In the genomic region with DNA sequence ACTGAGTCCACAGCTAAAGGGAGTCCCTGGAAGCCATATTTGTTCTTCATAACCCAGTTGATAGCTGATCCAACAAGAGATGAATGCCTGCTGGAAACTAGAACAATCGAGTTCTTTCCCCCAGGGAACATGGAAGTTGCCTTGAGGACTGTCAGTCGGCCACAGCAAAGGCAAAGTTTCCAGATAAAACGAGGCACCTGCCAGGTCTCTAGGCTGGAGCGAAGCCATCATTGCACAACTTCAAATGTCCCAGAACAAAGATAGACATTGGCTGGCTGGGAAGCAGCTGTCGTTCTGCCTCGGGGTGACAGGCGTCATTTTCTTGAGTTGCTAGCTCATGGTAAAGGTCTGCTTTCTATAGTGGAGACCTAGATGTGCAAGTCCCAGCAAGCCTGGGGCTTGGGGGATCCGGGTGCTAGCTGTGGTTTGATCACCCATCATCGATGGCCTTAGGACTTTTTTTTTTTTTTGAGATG, we compare ENCODE assay signal across 23 cellular contexts.
DNase-seq lines count a peak whose midpoint lies in the region; ATAC-seq and TF ChIP-seq lines count a peak whose summit lies in the region.
"Had no signal": no experiment of that assay in that cellular context is flagged by ENCODE, and none has a peak within 500 bp of the region (broad histone marks: within the 10 kb centered on the region; RNA-seq: fewer than 3 reads in every experiment).

No MANE protein-coding gene starts in this region.

- peak overlapping the region; percentile 19 for H3K27ac Mint-ChIP-seq in Caco-2 (ENCODE audit: unreplicated experiment)
- H3K27ac Mint-ChIP-seq: activated naive CD8-positive, alpha-beta T cell; activated T-helper 17 cell treated with anti-CD3 and anti-CD28 coated beads, Interleukin-2, amount 50 U/mL, for 72 hours; nephron progenitor cell; stimulated activated effector memory CD8-positive, alpha-beta T cell treated with anti-CD3 and anti-CD28 coated beads, Interleukin-12 subunit alpha, Interleukin-12 subunit beta, amount 100 ng/mL, for 72 hours; T-helper 2 cell treated with Interferon-gamma antibody and Interleukin-4, amounts not matched to agents 5 μg/mL and 100 μg/mL, for 36 hours had no signal

- H3K27me3 Mint-ChIP-seq in Caco-2 (ENCODE audit: insufficient read depth, unreplicated experiment): no peaks in the 10 kb centered on the region
- H3K27me3 Mint-ChIP-seq: activated naive CD8-positive, alpha-beta T cell; activated T-helper 17 cell treated with anti-CD3 and anti-CD28 coated beads, Interleukin-2, amount 50 U/mL, for 72 hours had no signal

- no peak overlapping the region for H2BK5ac ChIP-seq in neuronal stem cell (ENCODE audit: low read length)

- no peak overlapping the region for H4K8ac ChIP-seq in neuronal stem cell (ENCODE audit: low read depth, low read length)

- peak overlapping the region; percentile 65 for H2BK15ac ChIP-seq in neuronal stem cell (ENCODE audit: low read length)

- no peak overlapping the region for H3K23ac ChIP-seq in neuronal stem cell (ENCODE audit: low read depth, low read length, poor library complexity)

- BruUV-seq in Caco-2 (replicated peaks; lab: Mats Ljungman, UMichigan) (no TSS peak), Panc1 (replicated peaks; lab: Mats Ljungman, UMichigan) (no TSS peak)

- no peak overlapping the region for H3K4me3 Mint-ChIP-seq in Caco-2 (ENCODE audit: unreplicated experiment)
- H3K4me3 Mint-ChIP-seq: activated naive CD8-positive, alpha-beta T cell; activated T-helper 17 cell treated with anti-CD3 and anti-CD28 coated beads, Interleukin-2, amount 50 U/mL, for 72 hours; nephron progenitor cell; stimulated activated effector memory CD8-positive, alpha-beta T cell treated with anti-CD3 and anti-CD28 coated beads, Interleukin-12 subunit alpha, Interleukin-12 subunit beta, amount 100 ng/mL, for 72 hours; T-helper 2 cell treated with Interferon-gamma antibody and Interleukin-4, amounts not matched to agents 5 μg/mL and 100 μg/mL, for 36 hours had no signal

- no peak overlapping the region for H3K18ac ChIP-seq in neuronal stem cell (ENCODE audit: low read length)

- no peak overlapping the region for H3K9ac ChIP-seq in neuronal stem cell (ENCODE audit: low read depth, low read length, poor library complexity)
- H3K9ac ChIP-seq: GM23248 had no signal

- no peaks in the 10 kb centered on the region for H3K79me1 ChIP-seq in neuronal stem cell (ENCODE audit: low read depth, low read length)

- ATAC-seq in Panc1: no peak
- ATAC-seq: activated T-helper 17 cell treated with anti-CD3 and anti-CD28 coated beads, Interleukin-2, amount 50 U/mL, for 72 hours; stimulated activated effector memory CD8-positive, alpha-beta T cell treated with anti-CD3 and anti-CD28 coated beads, Interleukin-12 subunit alpha, Interleukin-12 subunit beta, amount 100 ng/mL, for 72 hours had no signal

- peak in 1 of 2 experiments; percentile 68 for DNase-seq in Caco-2
- no peak for DNase-seq in Panc1 (ENCODE audit: low read depth, low spot score)
- DNase-seq in epithelial cell of esophagus (ENCODE audit: low read depth): peak; percentile 45
- no peak for DNase-seq in neuronal stem cell (ENCODE audit: low spot score)
- no peak for DNase-seq in foreskin melanocyte
- DNase-seq in stimulated activated CD4-positive, alpha-beta T cell treated with anti-CD3 and anti-CD28 coated beads, Interleukin-4, amount 100 ng/mL, for 1 hour: no peak
- DNase-seq in MG63: no peak
- DNase-seq in activated T-cell treated with anti-CD3 and anti-CD28 coated beads, Interleukin-2, amount 50 U/mL, for 48 hours: no peak
- DNase-seq: activated CD4-positive, alpha-beta T cell treated with anti-CD3 and anti-CD28 coated beads, Interleukin-2, amount 50 U/mL, for 48 hours; activated CD8-positive, alpha-beta memory T cell treated with anti-CD3 and anti-CD28 coated beads, Interleukin-2, amount 50 U/mL, for 4 hours; aorta; central memory CD4-positive, alpha-beta T cell; GDM1; GM23248; head of caudate nucleus; KG1; NCI-H526 treated with DMSO at 0.1 percent for 48 hours; nephron progenitor cell had no signal

- H3K4me1 Mint-ChIP-seq in Caco-2 (ENCODE audit: low read depth, unreplicated experiment): peaks cover 47% of the 10 kb centered on the region
- H3K4me1 Mint-ChIP-seq: activated T-helper 17 cell treated with anti-CD3 and anti-CD28 coated beads, Interleukin-2, amount 50 U/mL, for 72 hours; nephron progenitor cell; stimulated activated effector memory CD8-positive, alpha-beta T cell treated with anti-CD3 and anti-CD28 coated beads, Interleukin-12 subunit alpha, Interleukin-12 subunit beta, amount 100 ng/mL, for 72 hours had no signal

- intact Hi-C loops in Caco-2 (cut with micrococcal nuclease; ENCODE audit: unreplicated experiment): no loop called here
- intact Hi-C loops in Panc1 (cut with micrococcal nuclease; ENCODE audit: unreplicated experiment): no loop called here

- no peak overlapping the region for H3K14ac ChIP-seq in neuronal stem cell (ENCODE audit: low read length)

- CTCF ChIA-PET in Caco-2 (lab: Charles Lee): interaction anchor here (0.6 to 1.0 kb wide), 2 partner anchors 8 to 60 kb away, joined by 3 to 4 read pairs; no protein-coding TSS in a partner anchor
- CTCF ChIA-PET in Panc1 (lab: Charles Lee): no interaction called here

- H3K4me2 ChIP-seq in neuronal stem cell (ENCODE audit: insufficient read depth, low read length, poor library complexity, severe bottlenecking): no peak overlapping the region
- H3K4me2 ChIP-seq: smooth muscle cell had no signal

- in situ Hi-C loops in Panc1 (cut with HindIII; ENCODE audit: low pct_unique_long_range_greater_than_20kb, low sequenced_read_pairs): no loop called here

- H3K36me3 ChIP-seq in Caco-2 (ENCODE audit: control insufficient read depth, insufficient read depth, low read length): no peaks in the 10 kb centered on the region
- H3K36me3 ChIP-seq in Panc1 (ENCODE audit: control insufficient read depth, insufficient read depth, low read length): no peaks in the 10 kb centered on the region
- no peaks in the 10 kb centered on the region for H3K36me3 ChIP-seq in neuronal stem cell (replicated peaks in 1 of 2; ENCODE audit: control insufficient read depth in 2 of 2, insufficient read depth in 2 of 2, low read length in 2 of 2)
- H3K36me3 ChIP-seq in MG63: no peaks in the 10 kb centered on the region

- H3K4me1 ChIP-seq in Caco-2 (peaks cover 35% of the 10 kb centered on the region), Panc1 (ENCODE audit: control insufficient read depth, insufficient read depth, low read length) (peaks cover 27% of the 10 kb centered on the region), neuronal stem cell (ENCODE audit: control insufficient read depth in 2 of 2, insufficient read depth in 1 of 2, low read depth in 1 of 2, low read length in 2 of 2) (peaks cover 0 to 5% of the 10 kb centered on the region in 2 donors)

- H3K27ac ChIP-seq in Panc1 (ENCODE audit: low read length): peak overlapping the region; percentile 100
- no peak overlapping the region for H3K27ac ChIP-seq in neuronal stem cell (replicated peaks; ENCODE audit: low read length)
- H3K27ac ChIP-seq: GM23248 had no signal

- no peak overlapping the region for H2BK12ac ChIP-seq in neuronal stem cell (ENCODE audit: low read length)

- H3K9me3 ChIP-seq in Caco-2 (no peaks in the 10 kb centered on the region), Panc1 (ENCODE audit: control insufficient read depth, insufficient read depth, low read depth, low read length) (no peaks in the 10 kb centered on the region), neuronal stem cell (replicated peaks in 1 of 2; ENCODE audit: control insufficient read depth in 2 of 2, insufficient read depth in 1 of 2, low read depth in 1 of 2, low read length in 2 of 2) (no peaks in the 10 kb centered on the region), MG63 (no peaks in the 10 kb centered on the region)

- no peak overlapping the region for H3K4ac ChIP-seq in neuronal stem cell (ENCODE audit: low read length)

- no CpG with 5 or more reads among the region's 9 CpGs for WGBS in neuronal stem cell (ENCODE audit: extremely low coverage in 2 of 2, insufficient read length in 2 of 2, insufficient replicate concordance in 1 of 2), 2 donors

- H2AK5ac ChIP-seq in neuronal stem cell (ENCODE audit: low read depth, low read length): no peak overlapping the region

- POLR2A ChIA-PET in Caco-2 (lab: Charles Lee): interaction anchor here (0.7 kb wide), 1 partner anchor 907 kb away, joined by 4 read pairs; no protein-coding TSS in a partner anchor
- POLR2A ChIA-PET in Panc1 (lab: Charles Lee): no interaction called here

- H3K9me3 Mint-ChIP-seq in Caco-2 (ENCODE audit: unreplicated experiment): no peaks in the 10 kb centered on the region
- H3K9me3 Mint-ChIP-seq: activated T-helper 17 cell treated with anti-CD3 and anti-CD28 coated beads, Interleukin-2, amount 50 U/mL, for 72 hours; nephron progenitor cell; stimulated activated effector memory CD8-positive, alpha-beta T cell treated with anti-CD3 and anti-CD28 coated beads, Interleukin-12 subunit alpha, Interleukin-12 subunit beta, amount 100 ng/mL, for 72 hours; T-helper 2 cell treated with Interferon-gamma antibody and Interleukin-4, amounts not matched to agents 5 μg/mL and 100 μg/mL, for 36 hours had no signal

- H3K27me3 ChIP-seq in Caco-2 (replicated peaks; ENCODE audit: control insufficient read depth, insufficient read depth, low read length): no peaks in the 10 kb centered on the region
- no peaks in the 10 kb centered on the region for H3K27me3 ChIP-seq in Panc1 (ENCODE audit: control insufficient read depth, insufficient read depth, low read length)
- H3K27me3 ChIP-seq in neuronal stem cell (ENCODE audit: control insufficient read depth in 3 of 3, insufficient read depth in 3 of 3, low read depth in 1 of 3, low read length in 3 of 3): no peaks in the 10 kb centered on the region
- no peaks in the 10 kb centered on the region for H3K27me3 ChIP-seq in MG63

- H3K36me3 Mint-ChIP-seq in Caco-2 (ENCODE audit: insufficient read depth, unreplicated experiment): no peaks in the 10 kb centered on the region
- H3K36me3 Mint-ChIP-seq: activated naive CD8-positive, alpha-beta T cell; stimulated activated effector memory CD8-positive, alpha-beta T cell treated with anti-CD3 and anti-CD28 coated beads, Interleukin-12 subunit alpha, Interleukin-12 subunit beta, amount 100 ng/mL, for 72 hours had no signal

- H4K91ac ChIP-seq in neuronal stem cell (ENCODE audit: low read depth, low read length, poor library complexity): no peak overlapping the region

- H2BK120ac ChIP-seq in neuronal stem cell (ENCODE audit: low read depth, low read length): no peak overlapping the region

- H2AFZ ChIP-seq in neuronal stem cell (ENCODE audit: low read length): peak overlapping the region; percentile 45
- H2AFZ ChIP-seq: GM23248 had no signal

- TF ChIP-seq CTCF in Caco-2 (IDR thresholded peaks at IDR 0.05; ENCODE audit: insufficient read depth in 1 of 2, low read depth in 1 of 2, low read length in 1 of 2, severe bottlenecking in 1 of 2, unreplicated experiment in 1 of 2): no peak
- TF ChIP-seq CTCF in Panc1 (IDR thresholded peaks at IDR 0.05): no peak
- no peak for TF ChIP-seq CTCF in epithelial cell of esophagus (IDR thresholded peaks at IDR 0.05; ENCODE audit: insufficient read depth, low read depth, low read length, missing control alignments)

- no peak overlapping the region for H3K4me3 ChIP-seq in Caco-2 (ENCODE audit: low read depth, low read length)
- H3K4me3 ChIP-seq in Panc1 (ENCODE audit: low read depth in 2 of 2, low read length in 2 of 2): no peak overlapping the region
- no peak overlapping the region for H3K4me3 ChIP-seq in epithelial cell of esophagus (ENCODE audit: low read length)
- H3K4me3 ChIP-seq in neuronal stem cell (ENCODE audit: low read length in 2 of 2): no peak overlapping the region
- H3K4me3 ChIP-seq in MG63: no peak overlapping the region
- H3K4me3 ChIP-seq: GM23248, smooth muscle cell had no signal
